ENCODE assay signal across 9 cellular contexts in genomic region chr2:205683179-205683978, GRCh38. TPM values are rescaled to one million over a fixed set of nuclear protein-coding genes. Genes with fewer than 3 reads are reported as not detected.
DNase-seq lines count a peak whose midpoint lies in the region; ATAC-seq and TF ChIP-seq lines count a peak whose summit lies in the region.
"Had no signal": no experiment of that assay in that cellular context is flagged by ENCODE, and none has a peak within 500 bp of the region (broad histone marks: within the 10 kb centered on the region; RNA-seq: fewer than 3 reads in every experiment).

No MANE protein-coding gene starts in this region.

- H3K4me1 ChIP-seq in stomach smooth muscle (ENCODE audit: control insufficient read depth, insufficient read depth, low read length): peaks cover 36% of the 10 kb centered on the region

- ATAC-seq in activated CD8-positive, alpha-beta T cell treated with anti-CD3 and anti-CD28 coated beads for 36 hours: no peak
- ATAC-seq in GM21825 (IDR thresholded peaks at IDR 0.05; ENCODE audit: unreplicated experiment) (no peak), GM19035 (IDR thresholded peaks at IDR 0.05; ENCODE audit: unreplicated experiment) (no peak)

- peak overlapping the region; percentile 85 for H3K27ac ChIP-seq in stomach smooth muscle (ENCODE audit: low read length)

- H3K36me3 ChIP-seq in stomach smooth muscle (ENCODE audit: control insufficient read depth in 2 of 2, insufficient read depth in 2 of 2, low read length in 2 of 2): peaks cover 4 to 9% of the 10 kb centered on the region in 2 donors

- DNase-seq in SKM-1 treated with dmso at 0.1 percent for 144 hours (lab: John Stamatoyannopoulos, UW; ENCODE audit: unreplicated experiment) (peak; percentile 27), SKM-1 (lab: John Stamatoyannopoulos, UW; ENCODE audit: unreplicated experiment) (no peak), cerebellar nuclear complex (lab: John Stamatoyannopoulos, UW) (no peak)
- no peak for DNase-seq in activated CD8-positive, alpha-beta T cell treated with anti-CD3 and anti-CD28 coated beads for 36 hours
- DNase-seq: DND-41 had no signal

- CTCF ChIA-PET in activated CD8-positive, alpha-beta T cell treated with anti-CD3 and anti-CD28 coated beads for 36 hours (lab: Charles Lee): interaction anchor here (1.3 to 1.9 kb wide), 4 partner anchors 8 to 802 kb away, joined by 3 to 8 read pairs (median 4); no protein-coding TSS in a partner anchor

- H3K27ac Mint-ChIP-seq in activated CD8-positive, alpha-beta T cell treated with anti-CD3 and anti-CD28 coated beads for 36 hours: no peak overlapping the region

- H3K27me3 ChIP-seq in stomach smooth muscle (ENCODE audit: control insufficient read depth in 1 of 2, insufficient read depth in 2 of 2, low read length in 2 of 2): no peaks in the 10 kb centered on the region

- POLR2A ChIA-PET in activated CD8-positive, alpha-beta T cell treated with anti-CD3 and anti-CD28 coated beads for 36 hours (lab: Charles Lee): no interaction called here

- H3K9ac ChIP-seq in stomach smooth muscle (ENCODE audit: low read length in 2 of 2): peak overlapping the region; percentile 90 to 93

- H3K27me3 Mint-ChIP-seq in activated CD8-positive, alpha-beta T cell treated with anti-CD3 and anti-CD28 coated beads for 36 hours: peaks cover 73% of the 10 kb centered on the region

- no peaks in the 10 kb centered on the region for H3K36me3 Mint-ChIP-seq in activated CD8-positive, alpha-beta T cell treated with anti-CD3 and anti-CD28 coated beads for 36 hours (ENCODE audit: low read depth)

- no peaks in the 10 kb centered on the region for H3K9me3 ChIP-seq in iPS-18c (ENCODE audit: control insufficient read depth, insufficient read depth, low read length)
- H3K9me3 ChIP-seq in stomach smooth muscle (ENCODE audit: control insufficient read depth in 2 of 2, low read length in 2 of 2): no peaks in the 10 kb centered on the region

- peaks cover 22% of the 10 kb centered on the region for H3K4me1 Mint-ChIP-seq in activated CD8-positive, alpha-beta T cell treated with anti-CD3 and anti-CD28 coated beads for 36 hours (ENCODE audit: low read depth)

- H3K4me3 ChIP-seq in iPS-18c (ENCODE audit: insufficient read depth, low read depth, low read length) (peak overlapping the region; percentile 70), stomach smooth muscle (ENCODE audit: low read length in 2 of 2) (peak overlapping the region; percentile 74 to 97)

- H3K9me3 Mint-ChIP-seq in activated CD8-positive, alpha-beta T cell treated with anti-CD3 and anti-CD28 coated beads for 36 hours: no peaks in the 10 kb centered on the region

- TF ChIP-seq CTCF in activated CD8-positive, alpha-beta T cell treated with anti-CD3 and anti-CD28 coated beads for 36 hours (IDR thresholded peaks at IDR 0.05): no peak

- H3K4me3 Mint-ChIP-seq in activated CD8-positive, alpha-beta T cell treated with anti-CD3 and anti-CD28 coated beads for 36 hours: peak overlapping the region; percentile 69

- intact Hi-C loops in activated CD8-positive, alpha-beta T cell treated with anti-CD3 and anti-CD28 coated beads for 36 hours (cut with micrococcal nuclease): no loop called here

RNA-seq across cellular contexts. Expression of gene NRP2, which starts 1.1 kb away (rescaled TPM):
- total RNA-seq in activated CD8-positive, alpha-beta T cell treated with anti-CD3 and anti-CD28 coated beads for 36 hours: 1 to 10 TPM in 1 of 2 experiments, under 1 TPM in 1; 0.63 to 1.6 TPM
